In the genomic region with DNA sequence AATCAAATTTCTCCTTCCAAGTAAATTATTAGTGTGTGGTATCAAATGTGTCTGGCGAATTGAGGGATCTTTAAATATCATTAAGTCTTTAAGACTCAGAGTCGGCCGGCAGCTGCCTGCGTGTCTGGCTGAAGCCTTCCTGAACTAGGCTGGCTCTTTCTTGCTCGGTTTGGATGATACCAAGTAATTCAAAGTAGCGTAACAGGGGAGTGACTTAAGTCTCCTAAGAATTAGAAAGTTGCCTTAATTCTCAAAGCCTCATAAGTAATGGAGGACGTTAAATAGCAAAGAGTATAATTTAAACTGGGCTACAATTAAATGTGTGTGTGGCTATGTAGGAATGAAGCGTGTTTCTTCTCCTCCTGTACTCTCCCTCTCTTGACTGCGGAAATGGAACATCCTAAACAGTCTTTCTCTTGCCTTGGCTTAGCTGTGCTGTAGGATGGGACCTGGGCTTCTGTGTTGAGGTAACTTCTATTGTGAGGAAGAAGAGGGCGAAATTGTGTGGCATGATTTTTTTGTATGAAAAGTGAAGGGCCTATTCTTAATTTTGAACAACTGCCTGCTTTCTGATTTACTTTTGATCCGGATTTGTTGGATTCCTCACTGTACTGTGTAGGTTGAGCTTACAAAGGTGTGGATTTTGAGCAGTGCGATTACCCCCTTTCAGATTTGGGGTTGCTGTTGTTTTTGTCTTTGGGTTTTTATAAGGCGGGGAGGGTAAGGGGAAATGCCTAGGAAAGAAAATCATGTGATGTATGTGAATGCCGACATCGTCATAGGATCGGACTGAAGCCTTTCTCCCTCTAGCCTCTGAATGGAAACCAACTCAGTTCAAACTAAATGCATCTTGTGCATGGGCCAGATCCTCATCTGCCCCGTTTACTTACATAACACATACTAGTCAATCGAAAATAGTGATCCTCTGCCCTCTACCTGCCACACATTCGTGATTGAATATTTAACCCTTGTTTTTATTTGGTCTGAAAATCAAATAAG, we compare ENCODE assay signal across 8 cellular contexts. TPM values are rescaled to one million over a fixed set of nuclear protein-coding genes. Genes with fewer than 3 reads are reported as not detected.
DNase-seq lines count a peak whose midpoint lies in the region; ATAC-seq and TF ChIP-seq lines count a peak whose summit lies in the region.

No MANE protein-coding gene starts in this region.

- H3K4me1 Mint-ChIP-seq in activated naive CD4-positive, alpha-beta T cell treated with anti-CD3 and anti-CD28 coated beads for 36 hours (ENCODE audit: low read depth) = peaks cover 18% of the 10 kb centered on the region
- no peaks in the 10 kb centered on the region for H3K4me1 Mint-ChIP-seq in progenitor cell of endocrine pancreas (ENCODE audit: low read depth)

- intact Hi-C loops in activated naive CD4-positive, alpha-beta T cell treated with anti-CD3 and anti-CD28 coated beads for 36 hours (cut with micrococcal nuclease) = loop anchor here (1.0 to 5.0 kb wide), 6 partner anchors 30 to 1603 kb away; partner anchors contain the start of genes CPEB4 and STC2
- intact Hi-C loops in head of caudate nucleus (cut with DNase I) (no loop called here), posterior vena cava (cut with DNase I) (no loop called here)

- CTCF ChIA-PET in activated naive CD4-positive, alpha-beta T cell treated with anti-CD3 and anti-CD28 coated beads for 36 hours (lab: Charles Lee) = interaction anchor here (0.5 to 1.3 kb wide), 3 partner anchors 10 to 109 kb away, joined by 3 read pairs; no protein-coding TSS in a partner anchor

- no peak overlapping the region for H3K4me3 Mint-ChIP-seq in activated naive CD4-positive, alpha-beta T cell treated with anti-CD3 and anti-CD28 coated beads for 36 hours
- H3K4me3 Mint-ChIP-seq in progenitor cell of endocrine pancreas (ENCODE audit: low read depth) = no peak overlapping the region

- H3K27me3 Mint-ChIP-seq in activated naive CD4-positive, alpha-beta T cell treated with anti-CD3 and anti-CD28 coated beads for 36 hours (ENCODE audit: low read depth) = no peaks in the 10 kb centered on the region
- H3K27me3 Mint-ChIP-seq in progenitor cell of endocrine pancreas = no peaks in the 10 kb centered on the region

- DNase-seq in EH (ENCODE audit: low read depth) (peak; percentile 86), HUDEP-2 (lab: John Stamatoyannopoulos, UW; ENCODE audit: unreplicated experiment in 76 of 76) (peak in 58 of 76 experiments; percentile 5 to 89 (median 48)), RKO (ENCODE audit: low spot score) (peak; percentile 90), head of caudate nucleus (peak in 34 of 42 donors; percentile 32 to 81 (median 57)), progenitor cell of endocrine pancreas (ENCODE audit: low spot score, unreplicated experiment) (peak; percentile 13), posterior vena cava (ENCODE audit: low spot score) (no peak)
- peak; percentile 72 for DNase-seq in activated naive CD4-positive, alpha-beta T cell treated with anti-CD3 and anti-CD28 coated beads for 36 hours

- peak; percentile 93 for ATAC-seq in GM21528 (IDR thresholded peaks at IDR 0.05; ENCODE audit: low FRiP score, unreplicated experiment)

- TF ChIP-seq CTCF in progenitor cell of endocrine pancreas (IDR thresholded peaks at IDR 0.05; ENCODE audit: unreplicated experiment) = no peak

- H3K36me3 Mint-ChIP-seq in activated naive CD4-positive, alpha-beta T cell treated with anti-CD3 and anti-CD28 coated beads for 36 hours (ENCODE audit: low read depth) = peaks cover 2% of the 10 kb centered on the region
- H3K36me3 Mint-ChIP-seq in progenitor cell of endocrine pancreas (ENCODE audit: insufficient read depth) = no peaks in the 10 kb centered on the region

- no peak overlapping the region for H3K27ac Mint-ChIP-seq in activated naive CD4-positive, alpha-beta T cell treated with anti-CD3 and anti-CD28 coated beads for 36 hours
- no peak overlapping the region for H3K27ac Mint-ChIP-seq in progenitor cell of endocrine pancreas

- no peaks in the 10 kb centered on the region for H3K9me3 Mint-ChIP-seq in activated naive CD4-positive, alpha-beta T cell treated with anti-CD3 and anti-CD28 coated beads for 36 hours
- no peaks in the 10 kb centered on the region for H3K9me3 Mint-ChIP-seq in progenitor cell of endocrine pancreas (ENCODE audit: low read depth)

RNA-seq across cellular contexts. Expression of gene CPEB4, which starts 29.9 kb away (rescaled TPM):
- total RNA-seq in activated naive CD4-positive, alpha-beta T cell treated with anti-CD3 and anti-CD28 coated beads for 36 hours = 1 to 10 TPM; 7.6 to 7.8 TPM
- total RNA-seq in progenitor cell of endocrine pancreas (16.4 and 16.7 TPM in 2 replicates), posterior vena cava (100 to 1,000 TPM in 1 of 2 donors, 10 to 100 TPM in 1; 51.9 to 102 TPM)
